In genomic region chr22:46183733-46184132, GRCh38 we compare ENCODE assay signal across 18 cellular contexts.
"Had no signal": no experiment of that assay in that cellular context is flagged by ENCODE, and none has a peak within 500 bp of the region (broad histone marks: within the 10 kb centered on the region; RNA-seq: fewer than 3 reads in every experiment).

No MANE protein-coding gene starts in this region.

- H3K4me3 Mint-ChIP-seq: activated CD4-positive, alpha-beta T cell treated with anti-CD3 and anti-CD28 coated beads, Interleukin-2, amount 10 ng/mL, durations not matched to agents 24 days and 14 days; activated naive CD4-positive, alpha-beta T cell treated with anti-CD3 and anti-CD28 coated beads for 36 hours; activated naive CD8-positive, alpha-beta T cell treated with anti-CD3 and anti-CD28 coated beads, Interleukin-2, amount 50 U/mL, for 24 hours; nephron had no signal

- H3K27me3 ChIP-seq: ascending aorta, breast epithelium, hepatocyte, right atrium auricular region, transverse colon, vagina had no signal

- H3K27ac ChIP-seq: ascending aorta, breast epithelium, hepatocyte, right atrium auricular region, skin epidermis, transverse colon, vagina had no signal

- H3K27ac Mint-ChIP-seq: activated CD4-positive, alpha-beta T cell treated with anti-CD3 and anti-CD28 coated beads, Interleukin-2, amount 10 ng/mL, durations not matched to agents 24 days and 14 days; activated naive CD4-positive, alpha-beta T cell treated with anti-CD3 and anti-CD28 coated beads for 36 hours; activated naive CD8-positive, alpha-beta T cell treated with anti-CD3 and anti-CD28 coated beads, Interleukin-2, amount 50 U/mL, for 24 hours; activated T-helper 2 cell treated with anti-CD3 and anti-CD28 coated beads, Interferon-gamma antibody, Interleukin-2, Interleukin-4, amounts not matched to agents 10 μg/mL and 5 μg/mL and 100 μg/mL, durations not matched to agents 14 hours and 24 hours and 36 hours; nephron; progenitor cell of endocrine pancreas had no signal

- H3K4me3 ChIP-seq: ascending aorta, breast epithelium, hepatocyte, right atrium auricular region, skin epidermis, transverse colon, vagina had no signal

- ATAC-seq: activated naive CD8-positive, alpha-beta T cell treated with anti-CD3 and anti-CD28 coated beads, Interleukin-2, amount 50 U/mL, for 24 hours; stimulated activated naive CD8-positive, alpha-beta T cell treated with anti-CD3 and anti-CD28 coated beads, Interleukin-15, Interleukin-2, amounts not matched to agents 100 U/mL and 50 U/mL, for 24 hours had no signal

- H3K4me1 ChIP-seq: ascending aorta, breast epithelium, right atrium auricular region, transverse colon, vagina had no signal

- H3K36me3 ChIP-seq: breast epithelium had no signal

- DNase-seq: activated CD4-positive, alpha-beta T cell treated with anti-CD3 and anti-CD28 coated beads, Interleukin-2, amount 10 ng/mL, durations not matched to agents 24 days and 14 days; activated CD4-positive, CD25-positive, alpha-beta regulatory T cell; activated naive CD4-positive, alpha-beta T cell treated with anti-CD3 and anti-CD28 coated beads for 36 hours; activated naive CD8-positive, alpha-beta T cell treated with anti-CD3 and anti-CD28 coated beads, Interleukin-2, amount 50 U/mL, for 24 hours; activated T-cell treated with anti-CD3 and anti-CD28 coated beads for 4 hours; mesendoderm; stimulated activated CD4-positive, alpha-beta T cell treated with anti-CD3 and anti-CD28 coated beads, Interleukin-4, amount 100 ng/mL, for 24 hours; stimulated activated naive CD8-positive, alpha-beta T cell treated with anti-CD3 and anti-CD28 coated beads, Interleukin-15, Interleukin-2, amounts not matched to agents 100 U/mL and 50 U/mL, for 24 hours; transverse colon had no signal

- H3K27me3 Mint-ChIP-seq: activated CD4-positive, alpha-beta T cell treated with anti-CD3 and anti-CD28 coated beads, Interleukin-2, amount 10 ng/mL, durations not matched to agents 24 days and 14 days; activated naive CD8-positive, alpha-beta T cell treated with anti-CD3 and anti-CD28 coated beads, Interleukin-2, amount 50 U/mL, for 24 hours; progenitor cell of endocrine pancreas had no signal

- H3K4me1 Mint-ChIP-seq: activated CD4-positive, alpha-beta T cell treated with anti-CD3 and anti-CD28 coated beads, Interleukin-2, amount 10 ng/mL, durations not matched to agents 24 days and 14 days; activated naive CD8-positive, alpha-beta T cell treated with anti-CD3 and anti-CD28 coated beads, Interleukin-2, amount 50 U/mL, for 24 hours; nephron had no signal
